ENCODE assay signal across 21 cellular contexts in genomic region chr14:95397325-95397724, GRCh38.
DNase-seq lines count a peak whose midpoint lies in the region; ATAC-seq and TF ChIP-seq lines count a peak whose summit lies in the region.
"Had no signal": no experiment of that assay in that cellular context is flagged by ENCODE, and none has a peak within 500 bp of the region (broad histone marks: within the 10 kb centered on the region; RNA-seq: fewer than 3 reads in every experiment).

No MANE protein-coding gene starts in this region.

- no peak overlapping the region for H3K23ac ChIP-seq in trophoblast cell (ENCODE audit: low read length)

- H4K12ac ChIP-seq in trophoblast cell (ENCODE audit: low read depth, low read length): no peak overlapping the region

- no peak overlapping the region for H3K4ac ChIP-seq in trophoblast cell (ENCODE audit: low read depth, low read length)

- no peak overlapping the region for H3K14ac ChIP-seq in trophoblast cell (ENCODE audit: low read length)

- no peak overlapping the region for H3K18ac ChIP-seq in trophoblast cell (ENCODE audit: low read length)

- ATAC-seq in body of pancreas: no peak
- ATAC-seq in GM19452 (IDR thresholded peaks at IDR 0.05; ENCODE audit: unreplicated experiment): no peak
- ATAC-seq: CD8-positive, alpha-beta T cell; GM12878 had no signal

- no peak overlapping the region for H4K8ac ChIP-seq in trophoblast cell (ENCODE audit: low read depth, low read length)

- H3K27me3 ChIP-seq in BE2C: no peaks in the 10 kb centered on the region
- H3K27me3 ChIP-seq in trophoblast cell (ENCODE audit: insufficient read depth, low read length): no peaks in the 10 kb centered on the region
- H3K27me3 ChIP-seq in body of pancreas: no peaks in the 10 kb centered on the region
- H3K27me3 ChIP-seq: BLaER1 treated with 17β-estradiol and CSF1 and Interleukin-3, amounts not matched to agents 10 nM and 100 nM had no signal

- TF ChIP-seq CTCF in BE2C (IDR thresholded peaks at IDR 0.05; ENCODE audit: low read depth, low read length): no peak
- TF ChIP-seq CTCF in body of pancreas (IDR thresholded peaks at IDR 0.05): no peak

- no peak overlapping the region for H4K91ac ChIP-seq in trophoblast cell (ENCODE audit: low read depth, low read length)

- no peak overlapping the region for H3K4me2 ChIP-seq in trophoblast cell (ENCODE audit: low read length)

- H3K27ac ChIP-seq in trophoblast cell (ENCODE audit: low read depth, low read length) (no peak overlapping the region), body of pancreas (no peak overlapping the region)
- H3K27ac ChIP-seq: BLaER1 treated with 17β-estradiol and CSF1 and Interleukin-3, amounts not matched to agents 10 nM and 100 nM; C4-2B had no signal

- WGBS in trophoblast cell (ENCODE audit: extremely low coverage, insufficient coverage, insufficient read length): no CpG with 5 or more reads among the region's 6 CpGs
- 72 to 86% methylated on average over 5 to 6 of the region's 6 CpGs for WGBS in body of pancreas, 2 donors

- no peak overlapping the region for H2BK12ac ChIP-seq in trophoblast cell (ENCODE audit: low read length)

- no peak overlapping the region for H3K9ac ChIP-seq in trophoblast cell (ENCODE audit: low read length)
- H3K9ac ChIP-seq: BLaER1 treated with 17β-estradiol and CSF1 and Interleukin-3, amounts not matched to agents 10 nM and 100 nM had no signal

- intact Hi-C loops in body of pancreas (cut with DNase I): no loop called here

- no peaks in the 10 kb centered on the region for H3K79me2 ChIP-seq in trophoblast cell (ENCODE audit: control insufficient read depth, insufficient read depth, low read length, poor library complexity)

- H2AFZ ChIP-seq in trophoblast cell (ENCODE audit: insufficient read depth, low read length, poor library complexity): no peak overlapping the region

- no peaks in the 10 kb centered on the region for H3K79me1 ChIP-seq in trophoblast cell (ENCODE audit: low read length)

- no peak overlapping the region for H2BK5ac ChIP-seq in trophoblast cell (ENCODE audit: low read depth, low read length, poor library complexity)

- H2AK5ac ChIP-seq in trophoblast cell (ENCODE audit: low read length): no peak overlapping the region

- DNase-seq in BE2C: peak; percentile 61
- peak; percentile 39 for DNase-seq in SK-N-DZ (ENCODE audit: low spot score)
- no peak for DNase-seq in trophoblast cell
- DNase-seq in body of pancreas: no peak
- DNase-seq in cerebellum (ENCODE audit: low spot score): no peak
- DNase-seq: 8988T; ACHN; CD4-positive, alpha-beta T cell; CD8-positive, alpha-beta T cell; COR-L47; DMS 273 treated with DMSO at 0.1 percent for 48 hours; DMS153; DMS53; DMS79; DND-41; EL; GDM1 had no signal

- no peak for TF ChIP-seq POLR2A in body of pancreas (IDR thresholded peaks at IDR 0.05)

- H3K9me3 ChIP-seq in BE2C: no peaks in the 10 kb centered on the region
- peaks cover 6% of the 10 kb centered on the region for H3K9me3 ChIP-seq in trophoblast cell (ENCODE audit: insufficient read depth, low read depth, low read length)
- no peaks in the 10 kb centered on the region for H3K9me3 ChIP-seq in body of pancreas
- H3K9me3 ChIP-seq: BLaER1 treated with 17β-estradiol and CSF1 and Interleukin-3, amounts not matched to agents 10 nM and 100 nM had no signal

- H3K36me3 ChIP-seq in BE2C (no peaks in the 10 kb centered on the region), trophoblast cell (ENCODE audit: control insufficient read depth in 1 of 2, insufficient read depth in 2 of 2, low read length in 2 of 2) (no peaks in the 10 kb centered on the region), body of pancreas (replicated peaks in 1 of 2; ENCODE audit: insufficient read depth in 1 of 2, low read depth in 2 of 2) (no peaks in the 10 kb centered on the region)
- H3K36me3 ChIP-seq: BLaER1 treated with 17β-estradiol and CSF1 and Interleukin-3, amounts not matched to agents 10 nM and 100 nM had no signal

- no peak overlapping the region for H2BK120ac ChIP-seq in trophoblast cell (ENCODE audit: insufficient read depth, low read length, poor library complexity)

- peaks cover 18% of the 10 kb centered on the region for H3K4me1 ChIP-seq in BE2C
- H3K4me1 ChIP-seq in trophoblast cell (ENCODE audit: control insufficient read depth in 1 of 2, insufficient read depth in 2 of 2, low read length in 2 of 2): no peaks in the 10 kb centered on the region
- H3K4me1 ChIP-seq in body of pancreas: no peaks in the 10 kb centered on the region

- no peak overlapping the region for H3K4me3 ChIP-seq in BE2C (ENCODE audit: low read depth, low read length)
- H3K4me3 ChIP-seq in trophoblast cell (ENCODE audit: low read depth, low read length): peak overlapping the region; percentile 14
- H3K4me3 ChIP-seq in body of pancreas: no peak overlapping the region
- H3K4me3 ChIP-seq: BLaER1 treated with 17β-estradiol and CSF1 and Interleukin-3, amounts not matched to agents 10 nM and 100 nM; GM12878 had no signal

Comparison
In these comparisons a context has a peak if more than half of its experiments do, and no peak if none do; other contexts are left out.
1. DNase-seq: peak in BE2C (single experiment) and SK-N-DZ (single experiment); none in trophoblast cell (0 of 2), body of pancreas (0 of 4) and cerebellum (single experiment).